In the genomic region with DNA sequence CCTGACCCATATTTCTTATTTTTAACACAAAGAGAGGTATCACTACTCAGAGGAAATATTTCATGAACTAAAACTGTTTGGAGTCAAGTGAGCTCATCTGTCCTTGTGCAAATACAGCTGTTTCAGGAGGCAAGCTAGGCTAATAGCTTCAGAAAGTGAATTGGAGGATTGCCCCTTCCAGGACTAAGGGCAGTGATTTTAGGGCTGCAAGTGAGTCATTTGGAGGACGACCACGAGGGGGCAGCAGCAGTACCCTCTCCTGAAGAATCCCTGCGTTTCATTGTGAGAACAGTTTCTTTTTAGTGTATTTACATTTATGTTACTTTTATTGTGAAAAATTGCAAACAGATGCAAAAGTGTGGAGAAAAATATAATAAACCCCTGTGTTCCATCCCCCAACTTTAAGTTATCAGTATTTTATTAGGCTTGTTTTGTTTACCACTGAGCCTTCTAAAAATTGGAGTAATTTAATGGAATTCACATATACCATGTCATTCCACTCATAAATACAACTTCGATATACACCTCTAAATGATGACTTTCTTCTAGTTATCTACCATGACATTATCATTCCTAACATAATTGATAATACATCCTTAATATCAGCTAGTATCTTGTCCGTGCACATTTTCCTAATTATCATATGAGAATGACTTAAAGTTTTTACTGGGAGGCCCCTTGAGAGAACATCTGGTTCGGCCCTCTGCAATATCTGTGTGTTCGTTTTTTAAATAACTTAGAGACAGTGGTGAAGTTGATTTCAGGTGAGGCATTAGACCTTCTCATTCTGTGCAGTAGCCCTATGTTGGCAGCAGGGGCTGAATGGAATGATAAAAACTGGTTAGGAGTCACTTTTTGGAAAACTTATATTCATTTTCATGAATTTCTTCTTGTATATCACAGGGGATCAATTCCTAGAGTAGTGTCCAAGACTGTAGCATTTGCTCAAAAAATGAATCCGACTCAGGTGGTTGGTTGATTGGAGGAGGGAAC, we compare ENCODE assay signal across 8 cellular contexts. TPM values are rescaled to one million over a fixed set of nuclear protein-coding genes. Genes with fewer than 3 reads are reported as not detected.
A peak's percentile ranks its signal among the peaks of the same experiment; 100 is the strongest.
DNase-seq lines count a peak whose midpoint lies in the region; ATAC-seq and TF ChIP-seq lines count a peak whose summit lies in the region.

No MANE protein-coding gene starts in this region.

- peak; percentile 25 for DNase-seq in DMS153 (lab: John Stamatoyannopoulos, UW)
- DNase-seq in HUDEP-2 (lab: John Stamatoyannopoulos, UW; ENCODE audit: unreplicated experiment in 76 of 76) = peak in 55 of 76 experiments; percentile 6 to 68 (median 36)
- peak; percentile 72 to 76 for DNase-seq in PC-9
- peak; percentile 87 to 88 for DNase-seq in activated T-cell treated with anti-CD3 and anti-CD28 coated beads, Interleukin-2, amount 50 U/mL, for 48 hours
- peak; percentile 91 for DNase-seq in fibroblast of peridontal ligament (ENCODE audit: extremely low read depth)
- peak; percentile 78 for DNase-seq in neural crest cell (ENCODE audit: low read depth, low spot score)
- peak; percentile 63 for DNase-seq in stromal cell of bone marrow (ENCODE audit: low read depth)

- CTCF ChIA-PET in PC-9 (lab: Charles Lee) = interaction anchor here (0.6 to 1.5 kb wide), 4 partner anchors 12 to 184 kb away, joined by 3 to 13 read pairs (median 4); no protein-coding TSS in a partner anchor

- no peaks in the 10 kb centered on the region for H3K4me1 Mint-ChIP-seq in neural crest cell

- H3K4me3 ChIP-seq in PC-9 = no peak overlapping the region

- POLR2A ChIA-PET in PC-9 (lab: Charles Lee; ENCODE audit: unreplicated experiment) = interaction anchor here (0.5 to 0.6 kb wide), 3 partner anchors 10 to 51 kb away, joined by 3 to 7 read pairs (median 4); no protein-coding TSS in a partner anchor

- peaks cover 6% of the 10 kb centered on the region for H3F3A ChIP-seq in PC-9 (ENCODE audit: insufficient read depth, low read depth)

- peaks cover 25% of the 10 kb centered on the region for H3K36me3 ChIP-seq in PC-9 (ENCODE audit: low read depth)

- no peaks in the 10 kb centered on the region for H3K9me3 ChIP-seq in PC-9 (ENCODE audit: insufficient read depth, low read depth)

- H3K4me2 ChIP-seq in PC-9 = no peak overlapping the region

- H3K27me3 Mint-ChIP-seq in neural crest cell (ENCODE audit: low read depth) = no peaks in the 10 kb centered on the region

- no peaks in the 10 kb centered on the region for H3K9me3 Mint-ChIP-seq in neural crest cell

- TF ChIP-seq CTCF in PC-9 (conservative IDR thresholded peaks at IDR 0.05) (peak; percentile 95), neural crest cell (conservative IDR thresholded peaks at IDR 0.05) (peak; percentile 94)

- no peak overlapping the region for H3K27ac ChIP-seq in PC-9

- intact Hi-C loops in PC-9 (cut with micrococcal nuclease; ENCODE audit: unreplicated experiment) = loop anchor here (1.0 kb wide), 1 partner anchor 32 kb away; no protein-coding TSS in a partner anchor

- H3K36me3 Mint-ChIP-seq in neural crest cell (ENCODE audit: low read depth) = peaks cover 14% of the 10 kb centered on the region

- H2AFZ ChIP-seq in PC-9 = no peak overlapping the region

- H3K79me2 ChIP-seq in PC-9 (ENCODE audit: low read depth) = no peaks in the 10 kb centered on the region

- BruUV-seq in PC-9 (replicated peaks; lab: Mats Ljungman, UMichigan) = no TSS peak

- no peaks in the 10 kb centered on the region for H3K27me3 ChIP-seq in PC-9 (ENCODE audit: insufficient read depth, low read depth)

- no peak overlapping the region for H3K27ac Mint-ChIP-seq in neural crest cell (ENCODE audit: unreplicated experiment)

- no peak overlapping the region for H3K4me3 Mint-ChIP-seq in neural crest cell

- no peak for ATAC-seq in GM21390 (IDR thresholded peaks at IDR 0.05; ENCODE audit: unreplicated experiment)

- H3K9me2 ChIP-seq in PC-9 (ENCODE audit: insufficient read depth) = no peaks in the 10 kb centered on the region

- 0 out of 2 replicates have a peak, but pooled peaks cover 5% of the 10 kb centered on the region for H4K20me1 ChIP-seq in PC-9 (ENCODE audit: insufficient read depth)

- no peaks in the 10 kb centered on the region for H3K4me1 ChIP-seq in PC-9 (replicated peaks; ENCODE audit: insufficient read depth)

RNA-seq across cellular contexts. Expression of gene FOXJ2, which starts 13.7 kb away (rescaled TPM):
- 28.2 and 30.3 TPM in 2 replicates for total RNA-seq in PC-9 (2021)
- 14.1 and 15.4 TPM in 2 replicates for total RNA-seq in neural crest cell

RNA-seq across cellular contexts. Expression of gene C3AR1, which starts 19.9 kb away (rescaled TPM):
- not detected in 2 replicates for total RNA-seq in PC-9 (2021)
- not detected in 2 replicates for total RNA-seq in neural crest cell

RNA-seq across cellular contexts. Expression of gene NECAP1, which starts 35.8 kb away (rescaled TPM):
- total RNA-seq in PC-9 (2021) (26.5 and 28.1 TPM in 2 replicates), neural crest cell (25.7 and 27.3 TPM in 2 replicates)

Comparison
In these comparisons a context has a peak if more than half of its experiments do, and no peak if none do; other contexts are left out.
1. DNase-seq: peak in every context shown above with its lines; median percentile 91 in fibroblast of peridontal ligament; 88 in activated T-cell treated with anti-CD3 and anti-CD28 coated beads, Interleukin-2, amount 50 U/mL, for 48 hours; 78 in neural crest cell; 74 in PC-9; 63 in stromal cell of bone marrow; 36 in HUDEP-2; 25 in DMS153.